1 cellular context compared by ENCODE assay signal in genomic region chr4:137393043-137393442, GRCh38.
TF ChIP-seq lines count a peak whose summit lies in the region.

No MANE protein-coding gene starts in this region.

TF ChIP-seq in IMR-90, 13 proteins besides CTCF, POLR2A, EP300 and RAD21:
- TF ChIP-seq SMC3 (IDR thresholded peaks at IDR 0.05; ENCODE audit: low read depth, low read length) = no peak
- TF ChIP-seq MAFK (IDR thresholded peaks at IDR 0.05; ENCODE audit: low read depth, low read length) = no peak
